In the genomic region with DNA sequence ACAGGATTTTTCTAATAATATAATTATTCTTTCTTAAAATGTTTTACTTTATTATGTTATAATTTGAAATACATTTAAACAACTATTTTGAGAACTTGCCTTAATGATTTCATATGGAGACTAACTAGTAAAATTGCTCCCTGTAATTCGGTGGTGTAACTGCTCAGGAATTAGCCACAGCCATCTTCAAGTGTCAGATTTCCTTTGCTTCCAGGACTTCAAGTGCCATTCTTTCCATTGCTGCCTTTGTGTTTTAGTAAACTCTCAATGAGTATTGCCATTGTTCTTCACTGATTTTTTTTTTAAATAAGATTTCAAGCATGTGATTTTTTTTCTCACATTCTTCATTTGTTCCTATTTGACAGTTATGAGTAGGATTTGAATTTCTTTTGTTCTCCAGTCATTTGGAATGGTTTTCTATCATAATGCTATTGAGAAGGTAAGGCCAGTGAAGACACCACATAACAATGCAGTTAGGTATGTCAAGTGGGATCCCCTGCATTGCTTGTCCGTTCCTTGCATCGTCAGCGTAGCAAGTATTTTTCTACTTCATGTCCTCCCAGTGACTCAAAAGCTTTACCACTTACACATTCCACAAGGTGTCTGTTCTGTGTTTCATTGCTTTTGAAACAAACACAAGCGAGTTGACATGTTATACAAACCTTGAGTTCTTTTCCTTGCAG, we compare ENCODE assay signal across 21 cellular contexts.
DNase-seq lines count a peak whose midpoint lies in the region; ATAC-seq and TF ChIP-seq lines count a peak whose summit lies in the region.
"Had no signal": no experiment of that assay in that cellular context is flagged by ENCODE, and none has a peak within 500 bp of the region (broad histone marks: within the 10 kb centered on the region; RNA-seq: fewer than 3 reads in every experiment).

No MANE protein-coding gene starts in this region.

- H3K4ac ChIP-seq in H9 (ENCODE audit: low read depth, low read length): no peak overlapping the region

- H2AFZ ChIP-seq in H9 (ENCODE audit: low read length): no peak overlapping the region

- no peak overlapping the region for H3K27ac ChIP-seq in H9 (ENCODE audit: insufficient read length, low read depth, low read length)
- H3K27ac ChIP-seq: body of pancreas, C4-2B, epithelial cell of prostate, right atrium auricular region had no signal

- H2AK5ac ChIP-seq in H9 (ENCODE audit: insufficient read length, low read length): no peak overlapping the region

- H4K8ac ChIP-seq in H9 (replicated peaks; ENCODE audit: insufficient read length, low read depth, low read length): no peak overlapping the region

- CTCF ChIA-PET in activated naive CD4-positive, alpha-beta T cell treated with anti-CD3 and anti-CD28 coated beads, Interleukin-2, amount 10 ng/mL, durations not matched to agents 7 days and 5 days (lab: Charles Lee): interaction anchor here (1.4 kb wide), 1 partner anchor 22 kb away, joined by 4 read pairs; no protein-coding TSS in a partner anchor

- no peaks in the 10 kb centered on the region for H3K79me1 ChIP-seq in H9 (ENCODE audit: insufficient read depth, low read depth, low read length, poor library complexity, severe bottlenecking)

- no peaks in the 10 kb centered on the region for H3K79me2 ChIP-seq in H9 (ENCODE audit: insufficient read depth, low read length)

- no peak overlapping the region for H3K23ac ChIP-seq in H9 (ENCODE audit: insufficient read length, low read depth, low read length)

- H2BK5ac ChIP-seq in H9 (ENCODE audit: insufficient read length, low read length): no peak overlapping the region

- no peak overlapping the region for H2BK15ac ChIP-seq in H9 (ENCODE audit: low read depth, low read length)

- H3K27ac Mint-ChIP-seq in activated naive CD4-positive, alpha-beta T cell treated with anti-CD3 and anti-CD28 coated beads, Interleukin-2, amount 10 ng/mL, durations not matched to agents 7 days and 5 days: no peak overlapping the region
- H3K27ac Mint-ChIP-seq in type B pancreatic cell (no peak overlapping the region), H9 (0 out of 7 replicates have a peak overlapping the region, but pooled peaks of 1 of the 3 experiments have one; percentile 65)
- H3K27ac Mint-ChIP-seq: activated CD4-positive, alpha-beta T cell treated with anti-CD3 and anti-CD28 coated beads, Interleukin-2, amount 10 ng/mL, durations not matched to agents 7 days and 5 days; activated T-helper 1 cell treated with anti-CD3 and anti-CD28 coated beads, Interleukin-12 subunit alpha, Interleukin-12 subunit beta, Interleukin-2, Interleukin-4 antibody, amounts not matched to agents 30 ng/mL and 10 ng/mL and 1 ng/mL, durations not matched to agents 14 hours and 24 hours and 36 hours; stimulated activated naive B cell treated with anti-CD40 and anti-IgM and Interleukin-4, amounts not matched to agents 10 μg/mL and 1 μg/mL and 100 μg/mL, for 72 hours had no signal

- TF ChIP-seq CTCF in astrocyte of the cerebellum (IDR thresholded peaks at IDR 0.05; ENCODE audit: low read depth, low read length, missing control alignments) (no peak), type B pancreatic cell (conservative IDR thresholded peaks at IDR 0.05) (no peak), H9 (conservative IDR thresholded peaks at IDR 0.05) (no peak)

- no peak overlapping the region for H3K4me2 ChIP-seq in H9 (ENCODE audit: insufficient read depth, insufficient read length, low read length)

- no peak overlapping the region for H3K9ac ChIP-seq in H9 (ENCODE audit: extremely low read depth, insufficient read length, low read length)

- no peak overlapping the region for H4K91ac ChIP-seq in H9 (ENCODE audit: insufficient read length, low read depth, low read length)

- H3K56ac ChIP-seq in H9 (ENCODE audit: insufficient read length, low read depth, low read length): no peak overlapping the region

- H3K4me1 Mint-ChIP-seq in activated naive CD4-positive, alpha-beta T cell treated with anti-CD3 and anti-CD28 coated beads, Interleukin-2, amount 10 ng/mL, durations not matched to agents 7 days and 5 days: peaks cover 33% of the 10 kb centered on the region
- peaks cover 25% of the 10 kb centered on the region for H3K4me1 Mint-ChIP-seq in type B pancreatic cell (ENCODE audit: unreplicated experiment)
- peaks cover 9 to 11% of the 10 kb centered on the region in 2 experiments for H3K4me1 Mint-ChIP-seq in H9

- H2BK120ac ChIP-seq in H9 (ENCODE audit: low read depth, low read length, poor library complexity, severe bottlenecking): no peak overlapping the region

- H3K4me3 ChIP-seq in astrocyte of the cerebellum (ENCODE audit: low read depth, low read length): no peak overlapping the region
- H3K4me3 ChIP-seq: body of pancreas, HAP-1, mucosa of descending colon, right atrium auricular region had no signal

- in situ Hi-C loops in astrocyte of the cerebellum (cut with HindIII; ENCODE audit: low sequenced_read_pairs): loop anchor here (10.0 kb wide), 1 partner anchor 135 kb away; no protein-coding TSS in a partner anchor

- no peak overlapping the region for H3T11ph ChIP-seq in H9 (ENCODE audit: low read length)

- no peaks in the 10 kb centered on the region for H3K27me3 ChIP-seq in H9 (ENCODE audit: insufficient read depth, low read length)
- H3K27me3 ChIP-seq: body of pancreas, right atrium auricular region had no signal

- no peak overlapping the region for H4K5ac ChIP-seq in H9 (ENCODE audit: insufficient read length, low read depth, low read length)

- no peak overlapping the region for H3K14ac ChIP-seq in H9 (ENCODE audit: insufficient read depth, low read length)

- H3K9me3 ChIP-seq in H9 (ENCODE audit: control insufficient read depth, low read depth, low read length): no peaks in the 10 kb centered on the region
- H3K9me3 ChIP-seq: body of pancreas, HAP-1, mucosa of descending colon, right atrium auricular region had no signal

- no CpG with 5 or more reads among the region's 5 CpGs for WGBS in H9 (ENCODE audit: extremely low coverage, insufficient read length, low lambda C conversion rate)

- H4K20me1 ChIP-seq in H9 (ENCODE audit: control insufficient read depth, insufficient read depth, insufficient read length): no peaks in the 10 kb centered on the region

- H2BK20ac ChIP-seq in H9 (ENCODE audit: low read depth, low read length, poor library complexity, severe bottlenecking): no peak overlapping the region

- no peak overlapping the region for H3K4me3 Mint-ChIP-seq in activated naive CD4-positive, alpha-beta T cell treated with anti-CD3 and anti-CD28 coated beads, Interleukin-2, amount 10 ng/mL, durations not matched to agents 7 days and 5 days
- H3K4me3 Mint-ChIP-seq in type B pancreatic cell: no peak overlapping the region
- no peak overlapping the region for H3K4me3 Mint-ChIP-seq in H9
- H3K4me3 Mint-ChIP-seq: activated CD4-positive, alpha-beta T cell treated with anti-CD3 and anti-CD28 coated beads, Interleukin-2, amount 10 ng/mL, durations not matched to agents 7 days and 5 days; activated T-helper 1 cell treated with anti-CD3 and anti-CD28 coated beads, Interleukin-12 subunit alpha, Interleukin-12 subunit beta, Interleukin-2, Interleukin-4 antibody, amounts not matched to agents 30 ng/mL and 10 ng/mL and 1 ng/mL, durations not matched to agents 14 hours and 24 hours and 36 hours; stimulated activated naive B cell treated with anti-CD40 and anti-IgM and Interleukin-4, amounts not matched to agents 10 μg/mL and 1 μg/mL and 100 μg/mL, for 72 hours had no signal

- no peaks in the 10 kb centered on the region for H3K27me3 Mint-ChIP-seq in activated naive CD4-positive, alpha-beta T cell treated with anti-CD3 and anti-CD28 coated beads, Interleukin-2, amount 10 ng/mL, durations not matched to agents 7 days and 5 days
- H3K27me3 Mint-ChIP-seq in type B pancreatic cell: no peaks in the 10 kb centered on the region
- no peaks in the 10 kb centered on the region for H3K27me3 Mint-ChIP-seq in H9 (ENCODE audit: low read depth)
- H3K27me3 Mint-ChIP-seq: activated CD4-positive, alpha-beta T cell treated with anti-CD3 and anti-CD28 coated beads, Interleukin-2, amount 10 ng/mL, durations not matched to agents 7 days and 5 days; stimulated activated naive B cell treated with anti-CD40 and anti-IgM and Interleukin-4, amounts not matched to agents 10 μg/mL and 1 μg/mL and 100 μg/mL, for 72 hours had no signal

- H2BK12ac ChIP-seq in H9 (ENCODE audit: insufficient read length, low read depth, low read length): no peak overlapping the region

- no peak for ATAC-seq in stimulated activated naive CD8-positive, alpha-beta T cell treated with anti-CD3 and anti-CD28 coated beads, Interleukin-15, Interleukin-2, amounts not matched to agents 100 U/mL and 50 U/mL, for 24 hours
- ATAC-seq: body of pancreas; mucosa of descending colon; Panc1; stimulated activated naive B cell treated with anti-CD40 and anti-IgM and Interleukin-4, amounts not matched to agents 10 μg/mL and 1 μg/mL and 100 μg/mL, for 72 hours had no signal

- H3K23me2 ChIP-seq in H9 (ENCODE audit: insufficient read length, low read depth, low read length, poor library complexity, severe bottlenecking): no peaks in the 10 kb centered on the region

- no peaks in the 10 kb centered on the region for H3K4me1 ChIP-seq in H9 (ENCODE audit: insufficient read depth, low read length)
- H3K4me1 ChIP-seq: body of pancreas, HAP-1, right atrium auricular region had no signal

- no peak overlapping the region for H3K18ac ChIP-seq in H9 (ENCODE audit: insufficient read length, low read depth, low read length)

- H3K36me3 Mint-ChIP-seq in activated naive CD4-positive, alpha-beta T cell treated with anti-CD3 and anti-CD28 coated beads, Interleukin-2, amount 10 ng/mL, durations not matched to agents 7 days and 5 days: peaks cover 73% of the 10 kb centered on the region
- H3K36me3 Mint-ChIP-seq in type B pancreatic cell (peaks cover 48% of the 10 kb centered on the region), H9 (ENCODE audit: insufficient read depth in 1 of 3, low read depth in 3 of 3) (no peaks in the 10 kb centered on the region)

- peak; percentile 1 for DNase-seq in HCEC 1CT
- peak; percentile 33 for DNase-seq in astrocyte of the cerebellum (ENCODE audit: low read depth)
- peak; percentile 27 for DNase-seq in iPS-NIHi11 (ENCODE audit: low spot score)
- peak; percentile 20 for DNase-seq in retina
- no peak for DNase-seq in stimulated activated naive CD8-positive, alpha-beta T cell treated with anti-CD3 and anti-CD28 coated beads, Interleukin-15, Interleukin-2, amounts not matched to agents 100 U/mL and 50 U/mL, for 24 hours
- DNase-seq in activated naive CD4-positive, alpha-beta T cell treated with anti-CD3 and anti-CD28 coated beads, Interleukin-2, amount 10 ng/mL, durations not matched to agents 7 days and 5 days: no peak
- no peak for DNase-seq in type B pancreatic cell (ENCODE audit: extremely low spot score, unreplicated experiment)
- DNase-seq in H9: no peak
- DNase-seq: activated CD4-positive, alpha-beta T cell treated with anti-CD3 and anti-CD28 coated beads, Interleukin-2, amount 10 ng/mL, durations not matched to agents 7 days and 5 days; body of pancreas; GF-D8; mucosa of descending colon; NCI-H1105; stimulated activated CD4-positive, alpha-beta T cell treated with anti-CD3 and anti-CD28 coated beads, Interleukin-4, amount 100 ng/mL, for 4 hours; stimulated activated naive B cell treated with anti-CD40 and anti-IgM and Interleukin-4, amounts not matched to agents 10 μg/mL and 1 μg/mL and 100 μg/mL, for 72 hours had no signal

- no peaks in the 10 kb centered on the region for H3K9me3 Mint-ChIP-seq in activated naive CD4-positive, alpha-beta T cell treated with anti-CD3 and anti-CD28 coated beads, Interleukin-2, amount 10 ng/mL, durations not matched to agents 7 days and 5 days
- H3K9me3 Mint-ChIP-seq in type B pancreatic cell: no peaks in the 10 kb centered on the region
- H3K9me3 Mint-ChIP-seq in H9: no peaks in the 10 kb centered on the region
- H3K9me3 Mint-ChIP-seq: activated CD4-positive, alpha-beta T cell treated with anti-CD3 and anti-CD28 coated beads, Interleukin-2, amount 10 ng/mL, durations not matched to agents 7 days and 5 days; activated T-helper 1 cell treated with anti-CD3 and anti-CD28 coated beads, Interleukin-12 subunit alpha, Interleukin-12 subunit beta, Interleukin-2, Interleukin-4 antibody, amounts not matched to agents 30 ng/mL and 10 ng/mL and 1 ng/mL, durations not matched to agents 14 hours and 24 hours and 36 hours; stimulated activated naive B cell treated with anti-CD40 and anti-IgM and Interleukin-4, amounts not matched to agents 10 μg/mL and 1 μg/mL and 100 μg/mL, for 72 hours had no signal

Comparison
In these comparisons a context has a peak if more than half of its experiments do, and no peak if none do; other contexts are left out.
1. DNase-seq: peak in HCEC 1CT (single experiment), astrocyte of the cerebellum (single experiment), iPS-NIHi11 (single experiment) and retina (single experiment); none in stimulated activated naive CD8-positive, alpha-beta T cell treated with anti-CD3 and anti-CD28 coated beads, Interleukin-15, Interleukin-2, amounts not matched to agents 100 U/mL and 50 U/mL, for 24 hours (single experiment), activated naive CD4-positive, alpha-beta T cell treated with anti-CD3 and anti-CD28 coated beads, Interleukin-2, amount 10 ng/mL, durations not matched to agents 7 days and 5 days (single experiment), type B pancreatic cell (single experiment) and H9 (single experiment).